ENCODE assay signal across 10 cellular contexts in genomic region chr1:30757976-30758688, GRCh38. TPM values are rescaled to one million over a fixed set of nuclear protein-coding genes. Genes with fewer than 3 reads are reported as not detected.
DNase-seq lines count a peak whose midpoint lies in the region; ATAC-seq and TF ChIP-seq lines count a peak whose summit lies in the region.
"Had no signal": no experiment of that assay in that cellular context is flagged by ENCODE, and none has a peak within 500 bp of the region (broad histone marks: within the 10 kb centered on the region; RNA-seq: fewer than 3 reads in every experiment).

No MANE protein-coding gene starts in this region.

- no peaks in the 10 kb centered on the region for H3K9me3 Mint-ChIP-seq in T-helper 2 cell treated with Interferon-gamma antibody and Interleukin-4, amounts not matched to agents 5 μg/mL and 100 μg/mL, for 36 hours
- no peaks in the 10 kb centered on the region for H3K9me3 Mint-ChIP-seq in stimulated activated naive B cell treated with anti-CD40 and anti-IgM and Interleukin-4, amounts not matched to agents 10 μg/mL and 1 μg/mL and 100 μg/mL, for 72 hours
- H3K9me3 Mint-ChIP-seq in osteocyte (ENCODE audit: unreplicated experiment), result no peaks in the 10 kb centered on the region

- DNase-seq in T-helper 2 cell treated with Interferon-gamma antibody and Interleukin-4, amounts not matched to agents 5 μg/mL and 100 μg/mL, for 36 hours (ENCODE audit: low spot score), result no peak
- no peak for DNase-seq in T-helper 2 cell
- no peak for DNase-seq in effector memory CD4-positive, alpha-beta T cell
- DNase-seq in stimulated activated naive B cell treated with anti-CD40 and anti-IgM and Interleukin-4, amounts not matched to agents 10 μg/mL and 1 μg/mL and 100 μg/mL, for 72 hours, result no peak
- DNase-seq in DMS 273 treated with DMSO at 0.1 percent for 48 hours (lab: John Stamatoyannopoulos, UW), result no peak
- no peak for DNase-seq in osteocyte (ENCODE audit: extremely low spot score, unreplicated experiment)
- DNase-seq in retina, result no peak

- H3K27me3 Mint-ChIP-seq in T-helper 2 cell treated with Interferon-gamma antibody and Interleukin-4, amounts not matched to agents 5 μg/mL and 100 μg/mL, for 36 hours (ENCODE audit: low read depth), result no peaks in the 10 kb centered on the region
- no peaks in the 10 kb centered on the region for H3K27me3 Mint-ChIP-seq in stimulated activated naive B cell treated with anti-CD40 and anti-IgM and Interleukin-4, amounts not matched to agents 10 μg/mL and 1 μg/mL and 100 μg/mL, for 72 hours
- peaks cover 4% of the 10 kb centered on the region for H3K27me3 Mint-ChIP-seq in osteocyte (ENCODE audit: unreplicated experiment)

- peaks cover 54% of the 10 kb centered on the region for H3K79me2 ChIP-seq in OCI-LY3 (ENCODE audit: low read length)

- no peaks in the 10 kb centered on the region for H3K9me3 ChIP-seq in OCI-LY3 (ENCODE audit: insufficient read depth, low read length)
- H3K9me3 ChIP-seq in effector memory CD4-positive, alpha-beta T cell (ENCODE audit: control insufficient read depth, low read length), result no peaks in the 10 kb centered on the region
- H3K9me3 ChIP-seq: A549 had no signal

- H2AFZ ChIP-seq in OCI-LY3 (ENCODE audit: low read depth, low read length), result no peak overlapping the region

- H3K27me3 ChIP-seq in OCI-LY3 (ENCODE audit: low read depth, low read length), result no peaks in the 10 kb centered on the region
- no peaks in the 10 kb centered on the region for H3K27me3 ChIP-seq in effector memory CD4-positive, alpha-beta T cell (replicated peaks; ENCODE audit: control insufficient read depth, insufficient read depth, low read length, poor library complexity, severe bottlenecking)

- H3K9ac ChIP-seq in OCI-LY3 (ENCODE audit: low read length), result peak overlapping the region; percentile 96

- H3K27ac ChIP-seq in OCI-LY3 (ENCODE audit: low read length), result peak overlapping the region; percentile 99
- peak overlapping the region; percentile 93 for H3K27ac ChIP-seq in effector memory CD4-positive, alpha-beta T cell (ENCODE audit: insufficient read depth, low read length, poor library complexity, severe bottlenecking)
- H3K27ac ChIP-seq: A549 had no signal

- peaks cover 82% of the 10 kb centered on the region for H3K4me1 Mint-ChIP-seq in T-helper 2 cell treated with Interferon-gamma antibody and Interleukin-4, amounts not matched to agents 5 μg/mL and 100 μg/mL, for 36 hours (ENCODE audit: low read depth)
- H3K4me1 Mint-ChIP-seq in stimulated activated naive B cell treated with anti-CD40 and anti-IgM and Interleukin-4, amounts not matched to agents 10 μg/mL and 1 μg/mL and 100 μg/mL, for 72 hours, result peaks cover 68 to 95% of the 10 kb centered on the region in 2 donors
- peaks cover 23% of the 10 kb centered on the region for H3K4me1 Mint-ChIP-seq in osteocyte (ENCODE audit: unreplicated experiment)

- H3K4me3 Mint-ChIP-seq in T-helper 2 cell treated with Interferon-gamma antibody and Interleukin-4, amounts not matched to agents 5 μg/mL and 100 μg/mL, for 36 hours, result peak overlapping the region; percentile 100
- H3K4me3 Mint-ChIP-seq in stimulated activated naive B cell treated with anti-CD40 and anti-IgM and Interleukin-4, amounts not matched to agents 10 μg/mL and 1 μg/mL and 100 μg/mL, for 72 hours, result peak overlapping the region; percentile 88 to 99
- no peak overlapping the region for H3K4me3 Mint-ChIP-seq in osteocyte (ENCODE audit: unreplicated experiment)

- peaks cover 82% of the 10 kb centered on the region for H3K4me1 ChIP-seq in OCI-LY3 (ENCODE audit: low read length)
- H3K4me1 ChIP-seq in effector memory CD4-positive, alpha-beta T cell (ENCODE audit: control insufficient read depth, insufficient read depth, low read length, poor library complexity, severe bottlenecking), result peaks cover 68% of the 10 kb centered on the region
- H3K4me1 ChIP-seq: A549 had no signal

- H3K4me3 ChIP-seq in OCI-LY3 (ENCODE audit: low read length), result peak overlapping the region; percentile 87
- H3K4me3 ChIP-seq in effector memory CD4-positive, alpha-beta T cell (ENCODE audit: insufficient read depth, low read depth, low read length, poor library complexity, severe bottlenecking), result peak overlapping the region; percentile 87
- H3K4me3 ChIP-seq: A549 had no signal

- H3K27ac Mint-ChIP-seq in T-helper 2 cell treated with Interferon-gamma antibody and Interleukin-4, amounts not matched to agents 5 μg/mL and 100 μg/mL, for 36 hours, result peak overlapping the region; percentile 74
- H3K27ac Mint-ChIP-seq in stimulated activated naive B cell treated with anti-CD40 and anti-IgM and Interleukin-4, amounts not matched to agents 10 μg/mL and 1 μg/mL and 100 μg/mL, for 72 hours, result peak overlapping the region; percentile 100
- no peak overlapping the region for H3K27ac Mint-ChIP-seq in osteocyte (ENCODE audit: unreplicated experiment)

- ATAC-seq in stimulated activated naive B cell treated with anti-CD40 and anti-IgM and Interleukin-4, amounts not matched to agents 10 μg/mL and 1 μg/mL and 100 μg/mL, for 72 hours (replicated peaks), result no peak
- ATAC-seq: SK-N-SH treated with all-trans-retinoic acid at 6 μM for 48 hours had no signal

- H4K20me1 ChIP-seq in OCI-LY3 (ENCODE audit: insufficient read depth, low read length), result peaks cover 8% of the 10 kb centered on the region; the same call in 1 of the 2 replicates

- peak overlapping the region; percentile 100 for H3K4me2 ChIP-seq in OCI-LY3 (ENCODE audit: low read length)
- H3K4me2 ChIP-seq: A549 had no signal

- peaks cover 41% of the 10 kb centered on the region for H3K36me3 Mint-ChIP-seq in T-helper 2 cell treated with Interferon-gamma antibody and Interleukin-4, amounts not matched to agents 5 μg/mL and 100 μg/mL, for 36 hours (ENCODE audit: low read depth)
- peaks cover 37 to 44% of the 10 kb centered on the region in 2 donors for H3K36me3 Mint-ChIP-seq in stimulated activated naive B cell treated with anti-CD40 and anti-IgM and Interleukin-4, amounts not matched to agents 10 μg/mL and 1 μg/mL and 100 μg/mL, for 72 hours
- H3K36me3 Mint-ChIP-seq in osteocyte (ENCODE audit: unreplicated experiment), result no peaks in the 10 kb centered on the region

- H3K36me3 ChIP-seq in OCI-LY3 (replicated peaks; ENCODE audit: low read depth, low read length), result peaks cover 18% of the 10 kb centered on the region
- no peaks in the 10 kb centered on the region for H3K36me3 ChIP-seq in effector memory CD4-positive, alpha-beta T cell (ENCODE audit: control insufficient read depth, insufficient read depth, low read length)

- TF ChIP-seq CTCF in OCI-LY3 (IDR thresholded peaks at IDR 0.05; ENCODE audit: low read depth, low read length) (no peak), osteocyte (IDR thresholded peaks at IDR 0.05) (no peak)

RNA-seq across cellular contexts. Expression of gene LAPTM5, which starts 0.6 kb away (rescaled TPM):
- total RNA-seq in osteocyte, result not detected in 2 replicates

RNA-seq across cellular contexts. Expression of gene MATN1, which starts 34.7 kb away (rescaled TPM):
- total RNA-seq in osteocyte, result 0.39 and 0.99 TPM in 2 replicates
